ENCODE assay signal across 15 cellular contexts in the genomic region with DNA sequence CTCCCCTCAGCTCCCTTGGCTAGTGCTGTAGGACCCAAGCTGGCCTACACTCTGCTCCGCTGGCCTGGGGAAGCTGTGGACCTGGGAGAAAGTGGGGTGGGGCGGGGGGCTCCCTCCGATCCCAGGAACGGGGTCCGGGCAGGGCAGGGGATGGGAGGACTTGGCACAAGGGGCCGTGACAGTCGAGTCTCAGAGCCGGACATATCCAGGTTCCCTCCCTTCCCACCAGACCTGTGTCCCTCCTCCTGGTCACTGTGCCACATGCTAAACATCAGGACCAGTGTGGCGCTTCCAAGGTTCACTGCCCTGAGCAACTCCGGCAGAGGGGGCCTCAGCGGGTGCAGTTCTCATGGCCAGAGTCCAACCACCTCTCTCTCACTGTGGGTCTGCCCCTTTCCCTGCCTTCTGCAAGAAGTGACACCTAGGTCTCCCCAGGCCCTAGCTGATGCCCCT. TPM values are rescaled to one million over a fixed set of nuclear protein-coding genes. Genes with fewer than 3 reads are reported as not detected.
DNase-seq lines count a peak whose midpoint lies in the region; ATAC-seq and TF ChIP-seq lines count a peak whose summit lies in the region.
"Had no signal": no experiment of that assay in that cellular context is flagged by ENCODE, and none has a peak within 500 bp of the region (broad histone marks: within the 10 kb centered on the region; RNA-seq: fewer than 3 reads in every experiment).

No MANE protein-coding gene starts in this region.

- no peak overlapping the region for H3K27ac ChIP-seq in CD4-positive, alpha-beta T cell (ENCODE audit: low read depth, low read length)

- CTCF ChIA-PET in CD4-positive, alpha-beta T cell (lab: Charles Lee) = interaction anchor here (1.0 to 1.4 kb wide), 2 partner anchors 23 to 25 kb away, joined by 4 read pairs; no protein-coding TSS in a partner anchor
- CTCF ChIA-PET in T-cell (lab: Charles Lee) = interaction anchor here in 1 of 2 donors (0.7 kb wide), 1 partner anchor 23 kb away, joined by 5 read pairs; no protein-coding TSS in a partner anchor

- no peaks in the 10 kb centered on the region for H3K27me3 Mint-ChIP-seq in CD4-positive, alpha-beta T cell
- H3K27me3 Mint-ChIP-seq in T-cell (peaks cover 0 to 1% of the 10 kb centered on the region in 2 donors), progenitor cell of endocrine pancreas (peaks cover 15% of the 10 kb centered on the region)
- H3K27me3 Mint-ChIP-seq: stimulated activated naive CD8-positive, alpha-beta T cell treated with anti-CD3 and anti-CD28 coated beads, Interleukin-15, Interleukin-2, amounts not matched to agents 100 ng/mL and 50 ng/mL, for 24 hours had no signal

- no peaks in the 10 kb centered on the region for H3K9me3 ChIP-seq in CD4-positive, alpha-beta T cell (ENCODE audit: control insufficient read depth, low read length)

- peak overlapping the region; percentile 88 for H3K4me3 Mint-ChIP-seq in CD4-positive, alpha-beta T cell
- peak overlapping the region; percentile 59 to 73 (median 70) for H3K4me3 Mint-ChIP-seq in T-cell
- peak overlapping the region; percentile 26 for H3K4me3 Mint-ChIP-seq in progenitor cell of endocrine pancreas (ENCODE audit: low read depth)

- peaks cover 24% of the 10 kb centered on the region for H3K4me1 Mint-ChIP-seq in CD4-positive, alpha-beta T cell (ENCODE audit: low read depth)
- H3K4me1 Mint-ChIP-seq in T-cell (peaks cover 26 to 31% (median 27%) of the 10 kb centered on the region in 3 donors), progenitor cell of endocrine pancreas (ENCODE audit: low read depth) (peaks cover 2% of the 10 kb centered on the region)

- no peaks in the 10 kb centered on the region for H3K27me3 ChIP-seq in CD4-positive, alpha-beta T cell (ENCODE audit: control insufficient read depth, insufficient read depth, low read length)

- no peak for TF ChIP-seq CTCF in CD4-positive, alpha-beta T cell (IDR thresholded peaks at IDR 0.05)
- TF ChIP-seq CTCF in progenitor cell of endocrine pancreas (IDR thresholded peaks at IDR 0.05; ENCODE audit: unreplicated experiment) = no peak

- no peak for ATAC-seq in CD4-positive, alpha-beta T cell (ENCODE audit: poor library complexity)
- ATAC-seq in T-cell (replicated peaks in 1 of 4) = no peak
- ATAC-seq in GM21737 (IDR thresholded peaks at IDR 0.05; ENCODE audit: unreplicated experiment) = no peak

- no peak for DNase-seq in CD4-positive, alpha-beta T cell
- DNase-seq in T-cell (no peak), islet precursor cell (peak; percentile 44), progenitor cell of endocrine pancreas (ENCODE audit: low spot score, unreplicated experiment) (no peak), GDM1 (lab: John Stamatoyannopoulos, UW) (no peak), NCI-H82 (lab: John Stamatoyannopoulos, UW) (no peak)
- DNase-seq in stimulated activated CD4-positive, alpha-beta T cell treated with anti-CD3 and anti-CD28 coated beads, Interleukin-15, amount 100 ng/mL, for 24 hours = no peak
- DNase-seq: activated CD4-positive, alpha-beta T cell treated with anti-CD3 and anti-CD28 coated beads for 48 hours; activated gamma-delta T cell; hippocampal formation; NCI-H1092; retina had no signal

- no peaks in the 10 kb centered on the region for H3K36me3 Mint-ChIP-seq in CD4-positive, alpha-beta T cell (ENCODE audit: low read depth)
- H3K36me3 Mint-ChIP-seq in T-cell = no peaks in the 10 kb centered on the region
- no peaks in the 10 kb centered on the region for H3K36me3 Mint-ChIP-seq in progenitor cell of endocrine pancreas (ENCODE audit: insufficient read depth)

- POLR2A ChIA-PET in CD4-positive, alpha-beta T cell (lab: Charles Lee) = interaction anchor here (2.2 kb wide), 1 partner anchor 23 kb away, joined by 7 read pairs; no protein-coding TSS in a partner anchor
- POLR2A ChIA-PET in T-cell (lab: Charles Lee) = interaction anchor here in 1 of 2 donors (1.0 kb wide), 1 partner anchor 10 kb away, joined by 3 read pairs; no protein-coding TSS in a partner anchor

- H3K9me3 Mint-ChIP-seq in CD4-positive, alpha-beta T cell = no peaks in the 10 kb centered on the region
- H3K9me3 Mint-ChIP-seq in T-cell (no peaks in the 10 kb centered on the region), progenitor cell of endocrine pancreas (ENCODE audit: low read depth) (no peaks in the 10 kb centered on the region)
- H3K9me3 Mint-ChIP-seq: stimulated activated naive CD8-positive, alpha-beta T cell treated with anti-CD3 and anti-CD28 coated beads, Interleukin-15, Interleukin-2, amounts not matched to agents 100 ng/mL and 50 ng/mL, for 24 hours had no signal

- intact Hi-C loops in CD4-positive, alpha-beta T cell (cut with DNase I, micrococcal nuclease) = loop anchor here (5.0 to 10.0 kb wide), 6 partner anchors 118 to 725 kb away; partner anchors contain the start of genes CTSD (in 1 of the 2), POLR2L (in 1 of the 2), TOLLIP (in 1 of the 2) and TSPAN4 (in 1 of the 2)

- H3K27ac Mint-ChIP-seq in CD4-positive, alpha-beta T cell = peak overlapping the region; percentile 84
- H3K27ac Mint-ChIP-seq in T-cell (no peak overlapping the region), progenitor cell of endocrine pancreas (no peak overlapping the region)
- H3K27ac Mint-ChIP-seq: stimulated activated naive CD8-positive, alpha-beta T cell treated with anti-CD3 and anti-CD28 coated beads, Interleukin-15, Interleukin-2, amounts not matched to agents 100 ng/mL and 50 ng/mL, for 24 hours had no signal

RNA-seq across cellular contexts. Expression of gene DUSP8, which starts 2.0 kb away (rescaled TPM):
- 10 to 100 TPM; 83.9 to 91.2 TPM for total RNA-seq in CD4-positive, alpha-beta T cell
- total RNA-seq in T-cell = 10 to 100 TPM in 2 of 5 donors, 1 to 10 TPM in 3; 5.2 to 64.3 (median 8.7) TPM
- 15.2 and 15.9 TPM in 2 replicates for total RNA-seq in progenitor cell of endocrine pancreas

RNA-seq across cellular contexts. Expression of gene KRTAP5-1, which starts 15.1 kb away (rescaled TPM):
- total RNA-seq in CD4-positive, alpha-beta T cell = not detected
- total RNA-seq in T-cell = not detected
- not detected in 2 replicates for total RNA-seq in progenitor cell of endocrine pancreas
- total RNA-seq: lung microvascular endothelial cell had no signal

RNA-seq across cellular contexts. Expression of gene KRTAP5-2, which starts 28.1 kb away (rescaled TPM):
- total RNA-seq in CD4-positive, alpha-beta T cell = not detected
- total RNA-seq in T-cell (not detected), progenitor cell of endocrine pancreas (not detected in 2 replicates)
- total RNA-seq: lung microvascular endothelial cell had no signal

RNA-seq across cellular contexts. Expression of gene KRTAP5-3, which starts 38.2 kb away (rescaled TPM):
- total RNA-seq in CD4-positive, alpha-beta T cell = not detected
- total RNA-seq in T-cell (not detected), progenitor cell of endocrine pancreas (not detected in 2 replicates)
- total RNA-seq: lung microvascular endothelial cell had no signal

RNA-seq across cellular contexts. Expression of gene KRTAP5-4, which starts 51.9 kb away (rescaled TPM):
- total RNA-seq in CD4-positive, alpha-beta T cell = not detected
- total RNA-seq in T-cell (not detected), progenitor cell of endocrine pancreas (not detected in 2 replicates)
- total RNA-seq: lung microvascular endothelial cell had no signal

Comparison
In these comparisons a context has a peak if more than half of its experiments do, and no peak if none do; other contexts are left out.
1. H3K4me3 Mint-ChIP-seq: peak in every context shown above with its lines; median percentile 88 in CD4-positive, alpha-beta T cell; 70 in T-cell; 26 in progenitor cell of endocrine pancreas.